Comparison of ENCODE assay signal across 25 cellular contexts in genomic region chr7:82527831-82528230, GRCh38.
DNase-seq lines count a peak whose midpoint lies in the region; ATAC-seq and TF ChIP-seq lines count a peak whose summit lies in the region.
"Had no signal": no experiment of that assay in that cellular context is flagged by ENCODE, and none has a peak within 500 bp of the region (broad histone marks: within the 10 kb centered on the region; RNA-seq: fewer than 3 reads in every experiment).

No MANE protein-coding gene starts in this region.

- TF ChIP-seq CTCF in astrocyte of the spinal cord (IDR thresholded peaks at IDR 0.05; ENCODE audit: low read depth, low read length) (no peak), foreskin keratinocyte (conservative IDR thresholded peaks at IDR 0.05) (no peak), dorsolateral prefrontal cortex (IDR thresholded peaks at IDR 0.05 in 54 of 56, conservative IDR thresholded peaks at IDR 0.05 in 2 of 56; ENCODE audit: low read depth in 1 of 56, partially characterized antibody in 56 of 56) (no peak)

- H3K4me1 ChIP-seq in foreskin keratinocyte: no peaks in the 10 kb centered on the region
- H3K4me1 ChIP-seq: colonic mucosa, gastroesophageal sphincter, parathyroid adenoma, thyroid gland had no signal

- intact Hi-C loops in dorsolateral prefrontal cortex (cut with DNase I): no loop called here

- H3K27ac ChIP-seq in foreskin keratinocyte (no peak overlapping the region), dorsolateral prefrontal cortex (no peak overlapping the region)
- H3K27ac ChIP-seq: colonic mucosa, gastroesophageal sphincter, parathyroid adenoma, thyroid gland had no signal

- in situ Hi-C loops in astrocyte of the spinal cord (cut with HindIII; ENCODE audit: low sequenced_read_pairs): no loop called here

- H3K4me3 ChIP-seq in astrocyte of the spinal cord (ENCODE audit: low read depth, low read length): no peak overlapping the region
- H3K4me3 ChIP-seq in dorsolateral prefrontal cortex: no peak overlapping the region
- H3K4me3 ChIP-seq: colonic mucosa, gastroesophageal sphincter, GM23338, K562, thyroid gland had no signal

- DNase-seq in EH (ENCODE audit: low read depth) (peak; percentile 19), NOMO-1 (lab: John Stamatoyannopoulos, UW; ENCODE audit: unreplicated experiment in 2 of 2) (peak; percentile 87 to 94), astrocyte of the spinal cord (ENCODE audit: low read depth, low spot score) (peak; percentile 17), foreskin keratinocyte (peak; percentile 13 to 50), NCI-H446 (lab: John Stamatoyannopoulos, UW) (no peak), dorsolateral prefrontal cortex (no peak)
- DNase-seq in activated naive CD4-positive, alpha-beta T cell treated with anti-CD3 and anti-CD28 coated beads, Interleukin-2, amount 50 U/mL, for 16 hours: no peak
- DNase-seq: activated CD4-positive, alpha-beta T cell treated with anti-CD3 and anti-CD28 coated beads for 4 hours; activated T-cell treated with anti-CD3 and anti-CD28 coated beads, Interleukin-2, amount 50 U/mL, for 72 hours; CD4-positive, CD25-positive, alpha-beta regulatory T cell; colonic mucosa; DMS153; left colon; NCI-H1048; NCI-H510A; Right ventricle myocardium superior; stimulated activated CD4-positive, alpha-beta T cell treated with anti-CD3 and anti-CD28 coated beads, Interleukin-2, amount 100 ng/mL, for 24 hours; stimulated activated naive CD4-positive, alpha-beta T cell; thyroid gland had no signal

- H3K27me3 ChIP-seq in foreskin keratinocyte (no peaks in the 10 kb centered on the region), dorsolateral prefrontal cortex (peaks cover 0 to 6% (median 0%) of the 10 kb centered on the region in 45 donors)
- H3K27me3 ChIP-seq: colonic mucosa, gastroesophageal sphincter, thyroid gland had no signal

- peak; percentile 77 for ATAC-seq in foreskin keratinocyte
- no peak for ATAC-seq in HG03520 (IDR thresholded peaks at IDR 0.05; ENCODE audit: unreplicated experiment)
- ATAC-seq: activated T-cell treated with anti-CD3 and anti-CD28 coated beads, Interleukin-2, amount 50 U/mL, for 72 hours; gastroesophageal sphincter; GM23338; K562; left colon; natural killer cell treated with Interleukin-12 subunit alpha and Interleukin-12 subunit beta and Interleukin-15 and Interleukin-18, amount 100 ng/mL, for 72 hours had no signal

Comparison
In these comparisons a context has a peak if more than half of its experiments do, and no peak if none do; other contexts are left out.
1. DNase-seq: peak in EH (single experiment), NOMO-1 (2 of 2), astrocyte of the spinal cord (single experiment) and foreskin keratinocyte (2 of 2); none in activated naive CD4-positive, alpha-beta T cell treated with anti-CD3 and anti-CD28 coated beads, Interleukin-2, amount 50 U/mL, for 16 hours (single experiment), NCI-H446 (0 of 2) and dorsolateral prefrontal cortex (0 of 10).